Comparison of ENCODE assay signal across 1 cellular context in genomic region chr1:58755468-58755872, GRCh38.
TF ChIP-seq lines count a peak whose summit lies in the region.

No MANE protein-coding gene starts in this region.

TF ChIP-seq in HEK293, 187 proteins besides CTCF, POLR2A, EP300 and RAD21 (continued from another document):
- TF ChIP-seq ZNF704 (tag by site-specific recombination; IDR thresholded peaks at IDR 0.05) (no peak), OSR2 (tag by site-specific recombination; IDR thresholded peaks at IDR 0.05) (0 out of 2 replicates have a peak, but pooled peaks have one; percentile 22), ZNF660 (tag by site-specific recombination; IDR thresholded peaks at IDR 0.05) (peak; percentile 32; the same call in 1 of the 2 replicates), ZNF629 (tag by site-specific recombination; IDR thresholded peaks at IDR 0.05) (peak; percentile 66; the same call in 1 of the 2 replicates)
